ENCODE assay signal across 12 cellular contexts in genomic region chr5:140311011-140311467, GRCh38. TPM values are rescaled to one million over a fixed set of nuclear protein-coding genes. Genes with fewer than 3 reads are reported as not detected.
DNase-seq lines count a peak whose midpoint lies in the region; ATAC-seq and TF ChIP-seq lines count a peak whose summit lies in the region.
"Had no signal": no experiment of that assay in that cellular context is flagged by ENCODE, and none has a peak within 500 bp of the region (broad histone marks: within the 10 kb centered on the region; RNA-seq: fewer than 3 reads in every experiment).

No MANE protein-coding gene starts in this region.

- peak; percentile 98 for DNase-seq in A172 (ENCODE audit: low spot score)
- peak; percentile 78 for DNase-seq in LHCN-M2 (ENCODE audit: low read depth)
- DNase-seq in dedifferentiated amniotic fluid mesenchymal stem cell (ENCODE audit: extremely low spot score): peak; percentile 69
- no peak for DNase-seq in lung (ENCODE audit: low spot score)
- DNase-seq in activated naive CD4-positive, alpha-beta T cell treated with anti-CD3 and anti-CD28 coated beads, Interleukin-2, amount 10 ng/mL, durations not matched to agents 7 days and 5 days: no peak
- DNase-seq in stimulated activated naive CD8-positive, alpha-beta T cell treated with anti-CD3 and anti-CD28 coated beads, Interleukin-15, amount 100 ng/mL, for 72 hours: no peak
- DNase-seq in epidermal melanocyte (ENCODE audit: insufficient read length, low spot score): no peak
- no peak for DNase-seq in activated T-cell treated with anti-CD3 and anti-CD28 coated beads, Interleukin-2, amount 50 U/mL, for 4 hours
- DNase-seq: foreskin melanocyte, T-helper 9 cell had no signal

- H3K9me3 Mint-ChIP-seq in activated naive CD4-positive, alpha-beta T cell treated with anti-CD3 and anti-CD28 coated beads, Interleukin-2, amount 10 ng/mL, durations not matched to agents 7 days and 5 days: no peaks in the 10 kb centered on the region
- H3K9me3 Mint-ChIP-seq in stimulated activated naive CD8-positive, alpha-beta T cell treated with anti-CD3 and anti-CD28 coated beads, Interleukin-15, amount 100 ng/mL, for 72 hours: no peaks in the 10 kb centered on the region
- H3K9me3 Mint-ChIP-seq in activated T-cell treated with anti-CD3 and anti-CD28 coated beads, Interleukin-2, amount 50 U/mL, for 4 hours: no peaks in the 10 kb centered on the region
- H3K9me3 Mint-ChIP-seq: activated T-helper 2 cell treated with anti-CD3 and anti-CD28 coated beads, Interferon-gamma antibody, Interleukin-2, Interleukin-4, amounts not matched to agents 10 μg/mL and 5 μg/mL and 100 μg/mL, durations not matched to agents 14 hours and 24 hours and 36 hours had no signal

- ATAC-seq in lung (ENCODE audit: insufficient read depth, low FRiP score): peak; percentile 12
- no peak for ATAC-seq in stimulated activated naive CD8-positive, alpha-beta T cell treated with anti-CD3 and anti-CD28 coated beads, Interleukin-15, amount 100 ng/mL, for 72 hours
- ATAC-seq in activated T-cell treated with anti-CD3 and anti-CD28 coated beads, Interleukin-2, amount 50 U/mL, for 4 hours: no peak

- H3K4me1 ChIP-seq in lung (ENCODE audit: control insufficient read depth in 2 of 2, insufficient read depth in 2 of 2, low read length in 2 of 2): peaks cover 4 to 15% of the 10 kb centered on the region in 2 donors

- no peaks in the 10 kb centered on the region for H3K9me3 ChIP-seq in lung (ENCODE audit: control insufficient read depth in 2 of 2, insufficient read depth in 1 of 2, low read length in 1 of 2)

- 88 to 89% methylated on average over 5 of the region's 5 CpGs for WGBS in lung, 2 donors

- H3K27me3 Mint-ChIP-seq in activated naive CD4-positive, alpha-beta T cell treated with anti-CD3 and anti-CD28 coated beads, Interleukin-2, amount 10 ng/mL, durations not matched to agents 7 days and 5 days: peaks cover 23% of the 10 kb centered on the region
- peaks cover 28% of the 10 kb centered on the region for H3K27me3 Mint-ChIP-seq in stimulated activated naive CD8-positive, alpha-beta T cell treated with anti-CD3 and anti-CD28 coated beads, Interleukin-15, amount 100 ng/mL, for 72 hours
- peaks cover 2% of the 10 kb centered on the region for H3K27me3 Mint-ChIP-seq in activated T-cell treated with anti-CD3 and anti-CD28 coated beads, Interleukin-2, amount 50 U/mL, for 4 hours (ENCODE audit: low read depth)

- peaks cover 10% of the 10 kb centered on the region for H3K4me1 Mint-ChIP-seq in activated naive CD4-positive, alpha-beta T cell treated with anti-CD3 and anti-CD28 coated beads, Interleukin-2, amount 10 ng/mL, durations not matched to agents 7 days and 5 days
- H3K4me1 Mint-ChIP-seq in stimulated activated naive CD8-positive, alpha-beta T cell treated with anti-CD3 and anti-CD28 coated beads, Interleukin-15, amount 100 ng/mL, for 72 hours: peaks cover 10% of the 10 kb centered on the region
- no peaks in the 10 kb centered on the region for H3K4me1 Mint-ChIP-seq in activated T-cell treated with anti-CD3 and anti-CD28 coated beads, Interleukin-2, amount 50 U/mL, for 4 hours (ENCODE audit: low read depth)
- H3K4me1 Mint-ChIP-seq: B cell had no signal

- no peak overlapping the region for H3K27ac Mint-ChIP-seq in activated naive CD4-positive, alpha-beta T cell treated with anti-CD3 and anti-CD28 coated beads, Interleukin-2, amount 10 ng/mL, durations not matched to agents 7 days and 5 days
- H3K27ac Mint-ChIP-seq in stimulated activated naive CD8-positive, alpha-beta T cell treated with anti-CD3 and anti-CD28 coated beads, Interleukin-15, amount 100 ng/mL, for 72 hours: no peak overlapping the region
- H3K27ac Mint-ChIP-seq: activated T-helper 2 cell treated with anti-CD3 and anti-CD28 coated beads, Interferon-gamma antibody, Interleukin-2, Interleukin-4, amounts not matched to agents 10 μg/mL and 5 μg/mL and 100 μg/mL, durations not matched to agents 14 hours and 24 hours and 36 hours; B cell had no signal

- no peak overlapping the region for H3K4me3 Mint-ChIP-seq in activated naive CD4-positive, alpha-beta T cell treated with anti-CD3 and anti-CD28 coated beads, Interleukin-2, amount 10 ng/mL, durations not matched to agents 7 days and 5 days
- H3K4me3 Mint-ChIP-seq in stimulated activated naive CD8-positive, alpha-beta T cell treated with anti-CD3 and anti-CD28 coated beads, Interleukin-15, amount 100 ng/mL, for 72 hours: no peak overlapping the region
- H3K4me3 Mint-ChIP-seq in activated T-cell treated with anti-CD3 and anti-CD28 coated beads, Interleukin-2, amount 50 U/mL, for 4 hours: no peak overlapping the region
- H3K4me3 Mint-ChIP-seq: B cell had no signal

- H3K27me3 ChIP-seq in lung (ENCODE audit: control insufficient read depth, insufficient read depth): no peaks in the 10 kb centered on the region

- H3K36me3 Mint-ChIP-seq in activated naive CD4-positive, alpha-beta T cell treated with anti-CD3 and anti-CD28 coated beads, Interleukin-2, amount 10 ng/mL, durations not matched to agents 7 days and 5 days: no peaks in the 10 kb centered on the region
- no peaks in the 10 kb centered on the region for H3K36me3 Mint-ChIP-seq in activated T-cell treated with anti-CD3 and anti-CD28 coated beads, Interleukin-2, amount 50 U/mL, for 4 hours (ENCODE audit: insufficient read depth)

- CTCF ChIA-PET in activated naive CD4-positive, alpha-beta T cell treated with anti-CD3 and anti-CD28 coated beads, Interleukin-2, amount 10 ng/mL, durations not matched to agents 7 days and 5 days (lab: Charles Lee): interaction anchor here (0.9 to 2.6 kb wide), 3 partner anchors 35 to 67 kb away, joined by 3 to 12 read pairs (median 4); partner anchors contain the start of gene HBEGF

- no peak overlapping the region for H3K4me3 ChIP-seq in lung

- no peak overlapping the region for H3K27ac ChIP-seq in lung (ENCODE audit: low read depth in 1 of 2, low read length in 1 of 2)

- no peaks in the 10 kb centered on the region for H3K36me3 ChIP-seq in lung (ENCODE audit: control insufficient read depth in 2 of 2, insufficient read depth in 2 of 2, low read length in 2 of 2)

- TF ChIP-seq CTCF in lung (IDR thresholded peaks at IDR 0.05; ENCODE audit: control extremely low read depth, extremely low read depth): no peak

RNA-seq across cellular contexts. Expression of gene PFDN1, which starts 8.1 kb away (rescaled TPM):
- 201 and 255 TPM in 2 replicates for total RNA-seq in A172 (2014; rRNA removed; shearing (Covaris generic))
- total RNA-seq in LHCN-M2 (2014; rRNA removed): 82.8 and 85.9 TPM in 2 replicates
- polyA plus RNA-seq in LHCN-M2 (2012): 92.3 TPM
- total RNA-seq in lung: 10 to 100 TPM; 42.0 to 45.3 TPM
- polyA plus RNA-seq in lung: 100 to 1,000 TPM in 1 of 2 donors, 10 to 100 TPM in 1; 57.9 to 108 TPM
- 10 to 100 TPM; 54.1 to 58.8 (median 55.7) TPM for total RNA-seq in activated T-cell treated with anti-CD3 and anti-CD28 coated beads, Interleukin-2, amount 50 U/mL, for 4 hours

RNA-seq across cellular contexts. Expression of gene HBEGF, which starts 35.4 kb away (rescaled TPM):
- total RNA-seq in A172 (2014; rRNA removed; shearing (Covaris generic)): 9.2 and 17.4 TPM in 2 replicates
- total RNA-seq in LHCN-M2 (2014; rRNA removed): 1.8 and 1.9 TPM in 2 replicates
- 5.0 TPM for polyA plus RNA-seq in LHCN-M2 (2012)
- 10 to 100 TPM; 13.0 to 27.1 TPM for total RNA-seq in lung
- 10 to 100 TPM; 16.3 to 20.5 TPM for polyA plus RNA-seq in lung
- total RNA-seq in activated T-cell treated with anti-CD3 and anti-CD28 coated beads, Interleukin-2, amount 50 U/mL, for 4 hours: 1 to 10 TPM; 3.8 to 5.2 (median 4.0) TPM

RNA-seq across cellular contexts. Expression of gene SLC4A9, which starts 49.0 kb away (rescaled TPM):
- total RNA-seq in A172 (2014; rRNA removed; shearing (Covaris generic)): not detected in 2 replicates
- not detected in 2 replicates for total RNA-seq in LHCN-M2 (2014; rRNA removed)
- not detected for polyA plus RNA-seq in LHCN-M2 (2012)
- total RNA-seq in lung: under 1 TPM; 0.11 to 0.18 TPM
- polyA plus RNA-seq in lung: under 1 TPM; 0.05 to 0.06 TPM
- total RNA-seq in activated T-cell treated with anti-CD3 and anti-CD28 coated beads, Interleukin-2, amount 50 U/mL, for 4 hours: not detected
- total RNA-seq: B cell had no signal

Comparison
In these comparisons a context has a peak if more than half of its experiments do, and no peak if none do; other contexts are left out.
1. DNase-seq: peak in A172 (single experiment), LHCN-M2 (single experiment) and dedifferentiated amniotic fluid mesenchymal stem cell (single experiment); none in lung (single experiment), activated naive CD4-positive, alpha-beta T cell treated with anti-CD3 and anti-CD28 coated beads, Interleukin-2, amount 10 ng/mL, durations not matched to agents 7 days and 5 days (single experiment), stimulated activated naive CD8-positive, alpha-beta T cell treated with anti-CD3 and anti-CD28 coated beads, Interleukin-15, amount 100 ng/mL, for 72 hours (0 of 2), epidermal melanocyte (single experiment) and activated T-cell treated with anti-CD3 and anti-CD28 coated beads, Interleukin-2, amount 50 U/mL, for 4 hours (single experiment).